ENCODE assay signal across 6 cellular contexts in the genomic region with DNA sequence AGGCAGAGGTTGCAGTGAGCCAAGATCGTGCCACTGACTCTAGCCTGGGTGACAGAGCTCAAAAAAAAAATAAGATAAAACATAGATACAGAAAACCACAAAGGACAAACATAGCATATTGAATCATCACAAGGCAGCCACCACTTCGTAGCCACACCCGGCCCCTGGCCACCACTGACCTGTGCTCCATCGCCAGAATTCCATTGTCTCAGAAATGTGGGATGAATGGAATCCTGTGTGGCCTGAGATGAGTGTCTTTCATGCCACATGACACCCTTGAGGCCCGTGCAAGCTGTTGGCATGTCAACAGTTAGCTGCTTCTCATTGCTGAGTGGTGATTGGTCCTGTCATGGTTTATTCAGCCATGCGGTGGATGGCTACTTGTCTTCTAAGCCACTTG. TPM values are rescaled to one million over a fixed set of nuclear protein-coding genes. Genes with fewer than 3 reads are reported as not detected.
"Had no signal": no experiment of that assay in that cellular context is flagged by ENCODE, and none has a peak within 500 bp of the region (broad histone marks: within the 10 kb centered on the region; RNA-seq: fewer than 3 reads in every experiment).

No MANE protein-coding gene starts in this region.

RNA-seq across cellular contexts. Expression of gene FAM90A26, which starts 10.2 kb away (rescaled TPM):
- total RNA-seq: NCI-H460, PC-9, Peyer's patch, Right ventricle myocardium inferior, RPMI7951, SJCRH30 had no signal

RNA-seq across cellular contexts. Expression of gene USP17L10, which starts 50.4 kb away (rescaled TPM):
- total RNA-seq: NCI-H460, PC-9, Peyer's patch, Right ventricle myocardium inferior, RPMI7951, SJCRH30 had no signal

RNA-seq across cellular contexts. Expression of gene USP17L11, which starts 55.2 kb away (rescaled TPM):
- total RNA-seq: NCI-H460, PC-9, Peyer's patch, Right ventricle myocardium inferior, RPMI7951, SJCRH30 had no signal

RNA-seq across cellular contexts. Expression of gene USP17L12, which starts 59.9 kb away (rescaled TPM):
- total RNA-seq: NCI-H460, PC-9, Peyer's patch, Right ventricle myocardium inferior, RPMI7951, SJCRH30 had no signal
